In the genomic region with DNA sequence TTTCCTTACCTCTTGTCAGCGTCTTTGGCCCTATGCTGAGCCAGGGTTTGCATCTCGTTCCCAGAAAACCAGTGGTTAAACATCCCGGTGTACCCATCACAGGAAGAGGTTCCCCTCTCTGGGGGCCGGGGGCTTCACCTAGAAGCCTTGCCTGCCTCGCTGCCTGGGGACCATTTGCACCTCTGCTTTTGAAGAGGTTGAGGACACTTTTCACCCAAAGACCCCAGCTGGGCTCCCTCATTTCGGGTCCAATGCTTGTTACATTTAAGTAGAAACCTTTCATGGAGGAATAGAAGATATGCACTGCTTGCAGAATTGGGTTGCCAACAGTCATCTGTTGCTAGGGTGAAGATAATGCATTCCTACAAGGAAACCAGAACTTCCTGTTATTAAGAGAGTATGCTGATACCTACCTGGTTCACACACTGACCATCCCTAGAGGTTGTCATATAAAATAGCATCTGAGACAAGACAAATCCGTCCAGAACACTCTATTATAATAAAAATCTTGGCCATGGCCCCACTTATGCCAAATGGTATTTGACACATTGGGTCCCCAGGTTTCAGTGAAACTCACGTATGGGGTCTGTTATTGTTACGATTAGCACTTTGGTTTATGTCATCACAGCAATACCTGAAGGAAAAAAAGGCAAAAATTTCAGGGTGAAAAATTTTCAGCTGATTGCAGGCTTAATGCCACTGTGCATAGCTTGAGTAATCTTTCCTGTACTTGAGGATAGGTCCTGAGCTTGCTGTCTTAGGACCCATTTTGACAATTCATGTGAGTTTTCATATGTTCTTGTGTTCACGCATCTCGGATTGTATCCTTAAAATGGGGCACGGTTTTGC, we compare ENCODE assay signal across 8 cellular contexts. TPM values are rescaled to one million over a fixed set of nuclear protein-coding genes. Genes with fewer than 3 reads are reported as not detected.
DNase-seq lines count a peak whose midpoint lies in the region; ATAC-seq and TF ChIP-seq lines count a peak whose summit lies in the region.

No MANE protein-coding gene starts in this region.

- H3K27ac ChIP-seq in caudate nucleus (ENCODE audit: low read depth, low read length) (peak overlapping the region; percentile 92), body of pancreas (no peak overlapping the region)

- no peak for ATAC-seq in HG02852 (IDR thresholded peaks at IDR 0.05; ENCODE audit: unreplicated experiment)
- no peak for ATAC-seq in HG02588 (IDR thresholded peaks at IDR 0.05; ENCODE audit: unreplicated experiment)
- ATAC-seq in body of pancreas, result no peak
- no peak for ATAC-seq in GM21526 (IDR thresholded peaks at IDR 0.05; ENCODE audit: low FRiP score, unreplicated experiment)

- TF ChIP-seq CTCF in BJ (IDR thresholded peaks at IDR 0.05; ENCODE audit: insufficient read depth, low read depth, low read length) (no peak), body of pancreas (IDR thresholded peaks at IDR 0.05) (no peak)

- no peak for TF ChIP-seq POLR2A in body of pancreas (IDR thresholded peaks at IDR 0.05)

- DNase-seq in BJ (ENCODE audit: low read depth), result no peak
- DNase-seq in HT-29 (ENCODE audit: low spot score), result peak; percentile 17
- DNase-seq in caudate nucleus (lab: John Stamatoyannopoulos, UW), result peak in 31 of 61 donors; percentile 15 to 78 (median 53)
- no peak for DNase-seq in body of pancreas

- 55 to 59% methylated on average over 12 of the region's 12 CpGs for WGBS in body of pancreas, 2 donors

- H3K4me1 ChIP-seq in mononuclear cell (ENCODE audit: insufficient read depth, low read length) (peaks cover 11% of the 10 kb centered on the region), body of pancreas (peaks cover 12% of the 10 kb centered on the region)

- H3K4me3 ChIP-seq in BJ (ENCODE audit: low read depth, low read length), result peak overlapping the region; percentile 64
- peak overlapping the region; percentile 29 for H3K4me3 ChIP-seq in mononuclear cell (ENCODE audit: low read length)
- no peak overlapping the region for H3K4me3 ChIP-seq in body of pancreas

- POLR2A ChIA-PET in BJ (lab: Charles Lee), result no interaction called here

- intact Hi-C loops in body of pancreas (cut with DNase I), result no loop called here

- no peaks in the 10 kb centered on the region for H3K27me3 ChIP-seq in BJ (ENCODE audit: control insufficient read depth, insufficient read depth, low read length)
- peaks cover 40% of the 10 kb centered on the region for H3K27me3 ChIP-seq in mononuclear cell (ENCODE audit: insufficient read depth, low read length)
- no peaks in the 10 kb centered on the region for H3K27me3 ChIP-seq in body of pancreas

- no peaks in the 10 kb centered on the region for H3K36me3 ChIP-seq in BJ (ENCODE audit: control insufficient read depth, insufficient read depth, low read length)
- no peaks in the 10 kb centered on the region for H3K36me3 ChIP-seq in body of pancreas (replicated peaks in 1 of 2; ENCODE audit: insufficient read depth in 1 of 2, low read depth in 2 of 2)

- CTCF ChIA-PET in BJ (lab: Yijun Ruan, JAX), result interaction anchor here (0.8 to 1.1 kb wide), 2 partner anchors 13 to 111 kb away, joined by 3 read pairs; no protein-coding TSS in a partner anchor

- H3K9me3 ChIP-seq in mononuclear cell (ENCODE audit: low read depth, low read length) (no peaks in the 10 kb centered on the region), body of pancreas (no peaks in the 10 kb centered on the region)

RNA-seq across cellular contexts. Expression of gene ZNF365, which starts 0.9 kb away (rescaled TPM):
- polyA plus RNA-seq in BJ (2011; rRNA removed), result 3.7 and 4.5 TPM in 2 replicates
- polyA minus RNA-seq in BJ (2011; rRNA and poly(A)+ RNA removed), result 3.6 and 6.1 TPM in 2 replicates
- not detected in 2 replicates for total RNA-seq in HT-29 (2014; rRNA removed; shearing (Covaris generic))
- total RNA-seq in mononuclear cell (1.5 TPM), body of pancreas (1 to 10 TPM; 1.0 to 1.6 TPM)

Comparison
In these comparisons a context has a peak if more than half of its experiments do, and no peak if none do; other contexts are left out.
1. DNase-seq: peak in HT-29 (single experiment) and caudate nucleus (31 of 61); none in BJ (single experiment) and body of pancreas (0 of 4).
2. H3K4me3 ChIP-seq: peak in BJ (single experiment) and mononuclear cell (single experiment); none in body of pancreas (0 of 2).